ENCODE assay signal across 17 cellular contexts in genomic region chr20:48703107-48703506, GRCh38.
DNase-seq lines count a peak whose midpoint lies in the region; ATAC-seq, FAIRE-seq and TF ChIP-seq lines count a peak whose summit lies in the region.
"Had no signal": no experiment of that assay in that cellular context is flagged by ENCODE, and none has a peak within 500 bp of the region (broad histone marks: within the 10 kb centered on the region; RNA-seq: fewer than 3 reads in every experiment).

No MANE protein-coding gene starts in this region.

- CTCF ChIA-PET in activated naive CD4-positive, alpha-beta T cell treated with anti-CD3 and anti-CD28 coated beads, Interleukin-2, amount 10 ng/mL, durations not matched to agents 7 days and 5 days (lab: Charles Lee), result interaction anchor here (1.6 kb wide), 1 partner anchor 123 kb away, joined by 4 read pairs; no protein-coding TSS in a partner anchor

- TF ChIP-seq CTCF in astrocyte (IDR thresholded peaks at IDR 0.05; ENCODE audit: insufficient read depth, low read depth, low read length) (no peak), natural killer cell (IDR thresholded peaks at IDR 0.05) (no peak), uterus (IDR thresholded peaks at IDR 0.05) (no peak)

- H3K36me3 ChIP-seq in astrocyte (ENCODE audit: insufficient read depth, low read length) (no peaks in the 10 kb centered on the region), aorta (ENCODE audit: control insufficient read depth in 1 of 2, insufficient read depth in 2 of 2, low read length in 1 of 2) (no peaks in the 10 kb centered on the region), uterus (no peaks in the 10 kb centered on the region)
- H3K36me3 ChIP-seq: colonic mucosa, Peyer's patch had no signal

- peaks cover 62% of the 10 kb centered on the region for H3K36me3 Mint-ChIP-seq in activated naive CD4-positive, alpha-beta T cell treated with anti-CD3 and anti-CD28 coated beads, Interleukin-2, amount 10 ng/mL, durations not matched to agents 7 days and 5 days
- peaks cover 0 to 23% of the 10 kb centered on the region in 2 donors for H3K36me3 Mint-ChIP-seq in activated naive CD4-positive, alpha-beta T cell treated with anti-CD3 and anti-CD28 coated beads, Interleukin-2, amount 50 U/mL, for 72 hours
- H3K36me3 Mint-ChIP-seq in astrocyte (ENCODE audit: low read depth, unreplicated experiment), result no peaks in the 10 kb centered on the region
- peaks cover 24% of the 10 kb centered on the region for H3K36me3 Mint-ChIP-seq in natural killer cell

- 11 to 16% methylated on average over 12 of the region's 12 CpGs for WGBS in aorta, 2 donors

- H4K20me1 ChIP-seq in astrocyte (ENCODE audit: insufficient read depth, low read length), result peaks cover 3% of the 10 kb centered on the region

- no peak for TF ChIP-seq POLR2A in uterus (IDR thresholded peaks at IDR 0.05)

- H3K27me3 Mint-ChIP-seq in activated naive CD4-positive, alpha-beta T cell treated with anti-CD3 and anti-CD28 coated beads, Interleukin-2, amount 10 ng/mL, durations not matched to agents 7 days and 5 days, result no peaks in the 10 kb centered on the region
- H3K27me3 Mint-ChIP-seq in astrocyte (ENCODE audit: low read depth, unreplicated experiment) (peaks cover 14% of the 10 kb centered on the region), natural killer cell (ENCODE audit: low read depth in 2 of 2) (no peaks in the 10 kb centered on the region)

- peaks cover 35% of the 10 kb centered on the region for H3K4me1 Mint-ChIP-seq in activated naive CD4-positive, alpha-beta T cell treated with anti-CD3 and anti-CD28 coated beads, Interleukin-2, amount 10 ng/mL, durations not matched to agents 7 days and 5 days
- peaks cover 4% of the 10 kb centered on the region for H3K4me1 Mint-ChIP-seq in astrocyte (ENCODE audit: low read depth, unreplicated experiment)
- H3K4me1 Mint-ChIP-seq in natural killer cell, result peaks cover 75 to 93% of the 10 kb centered on the region in 2 donors

- intact Hi-C loops in natural killer cell (cut with micrococcal nuclease), result no loop called here
- intact Hi-C loops in aorta (cut with DNase I), result no loop called here
- intact Hi-C loops in uterus (cut with DNase I; ENCODE audit: low total_unique reads), result no loop called here

- no peaks in the 10 kb centered on the region for H3K79me2 ChIP-seq in astrocyte (ENCODE audit: insufficient read depth, low read length)

- no peak for DNase-seq in activated naive CD4-positive, alpha-beta T cell treated with anti-CD3 and anti-CD28 coated beads, Interleukin-2, amount 10 ng/mL, durations not matched to agents 7 days and 5 days
- no peak for DNase-seq in activated naive CD4-positive, alpha-beta T cell treated with anti-CD3 and anti-CD28 coated beads, Interleukin-2, amount 50 U/mL, for 72 hours (ENCODE audit: low spot score in 2 of 2)
- DNase-seq in astrocyte (ENCODE audit: low read depth) (no peak), natural killer cell (no peak), aorta (peak; percentile 66 to 86), cerebellar cortex (ENCODE audit: low spot score) (no peak), uterus (no peak)
- DNase-seq in NK-92 treated with Interleukin-12 subunit alpha and Interleukin-12 subunit beta, amount 100 ng/mL, for 24 hours (lab: John Stamatoyannopoulos, UW), result no peak
- DNase-seq: activated CD4-positive, CD25-positive, alpha-beta regulatory T cell treated with anti-CD3 and anti-CD28 coated beads, Interleukin-2, amount 50 U/mL, for 72 hours; activated T-cell treated with anti-CD3 and anti-CD28 coated beads for 4 hours; colonic mucosa; esophagus squamous epithelium; left colon; NCI-H510A; stimulated activated CD4-positive, alpha-beta T cell treated with anti-CD3 and anti-CD28 coated beads, Interleukin-4, amount 100 ng/mL, for 1 hour had no signal

- H3K4me3 Mint-ChIP-seq in activated naive CD4-positive, alpha-beta T cell treated with anti-CD3 and anti-CD28 coated beads, Interleukin-2, amount 10 ng/mL, durations not matched to agents 7 days and 5 days, result no peak overlapping the region
- no peak overlapping the region for H3K4me3 Mint-ChIP-seq in astrocyte (ENCODE audit: unreplicated experiment)
- no peak overlapping the region for H3K4me3 Mint-ChIP-seq in natural killer cell

- peak overlapping the region; percentile 24 for H3K27ac Mint-ChIP-seq in activated naive CD4-positive, alpha-beta T cell treated with anti-CD3 and anti-CD28 coated beads, Interleukin-2, amount 10 ng/mL, durations not matched to agents 7 days and 5 days
- no peak overlapping the region for H3K27ac Mint-ChIP-seq in activated naive CD4-positive, alpha-beta T cell treated with anti-CD3 and anti-CD28 coated beads, Interleukin-2, amount 50 U/mL, for 72 hours
- peak overlapping the region; percentile 62 for H3K27ac Mint-ChIP-seq in astrocyte (ENCODE audit: unreplicated experiment)
- H3K27ac Mint-ChIP-seq in natural killer cell, result peak overlapping the region; percentile 62 to 90

- no peak overlapping the region for H3K4me2 ChIP-seq in astrocyte (ENCODE audit: low read length)

- H3K9ac ChIP-seq in astrocyte (ENCODE audit: low read length), result no peak overlapping the region

- no peaks in the 10 kb centered on the region for H3K9me3 Mint-ChIP-seq in activated naive CD4-positive, alpha-beta T cell treated with anti-CD3 and anti-CD28 coated beads, Interleukin-2, amount 10 ng/mL, durations not matched to agents 7 days and 5 days
- no peaks in the 10 kb centered on the region for H3K9me3 Mint-ChIP-seq in activated naive CD4-positive, alpha-beta T cell treated with anti-CD3 and anti-CD28 coated beads, Interleukin-2, amount 50 U/mL, for 72 hours
- H3K9me3 Mint-ChIP-seq in astrocyte (ENCODE audit: unreplicated experiment) (no peaks in the 10 kb centered on the region), natural killer cell (no peaks in the 10 kb centered on the region)

- H3K4me1 ChIP-seq in astrocyte (ENCODE audit: insufficient read depth, low read length), result peaks cover 2% of the 10 kb centered on the region
- H3K4me1 ChIP-seq in aorta (ENCODE audit: control insufficient read depth in 1 of 2, insufficient read depth in 2 of 2, low read length in 2 of 2), result peaks cover 9 to 12% of the 10 kb centered on the region in 2 donors
- no peaks in the 10 kb centered on the region for H3K4me1 ChIP-seq in uterus
- H3K4me1 ChIP-seq: colonic mucosa had no signal

- ATAC-seq in activated naive CD4-positive, alpha-beta T cell treated with anti-CD3 and anti-CD28 coated beads, Interleukin-2, amount 50 U/mL, for 72 hours, result no peak
- ATAC-seq in natural killer cell, result no peak
- ATAC-seq in aorta (ENCODE audit: low FRiP score), result no peak
- ATAC-seq: left colon had no signal

- H3K27ac ChIP-seq in astrocyte (ENCODE audit: low read depth, low read length) (no peak overlapping the region), aorta (ENCODE audit: low read depth in 1 of 2, low read length in 2 of 2) (peak overlapping the region in 1 of 2 donors; percentile 82), uterus (no peak overlapping the region)
- H3K27ac ChIP-seq: colonic mucosa, esophagus squamous epithelium, Peyer's patch had no signal

- H3K9me3 ChIP-seq in astrocyte (ENCODE audit: insufficient read depth, low read depth, low read length) (no peaks in the 10 kb centered on the region), aorta (ENCODE audit: control insufficient read depth, low read length) (no peaks in the 10 kb centered on the region), uterus (no peaks in the 10 kb centered on the region)
- H3K9me3 ChIP-seq: colonic mucosa, esophagus squamous epithelium, Peyer's patch had no signal

- no peak for FAIRE-seq in astrocyte (lab: Jason Lieb, UNC)
- FAIRE-seq: D721Med had no signal

- H3K27me3 ChIP-seq in astrocyte (ENCODE audit: insufficient read depth, low read length), result no peaks in the 10 kb centered on the region
- H3K27me3 ChIP-seq in aorta (ENCODE audit: control insufficient read depth in 1 of 2, insufficient read depth in 2 of 2, low read length in 1 of 2), result no peaks in the 10 kb centered on the region
- no peaks in the 10 kb centered on the region for H3K27me3 ChIP-seq in uterus
- H3K27me3 ChIP-seq: colonic mucosa, esophagus squamous epithelium, Peyer's patch had no signal

- H3K4me3 ChIP-seq in astrocyte (ENCODE audit: insufficient read depth, low read depth, low read length), result no peak overlapping the region
- H3K4me3 ChIP-seq in aorta (ENCODE audit: low read length in 2 of 2), result no peak overlapping the region
- no peak overlapping the region for H3K4me3 ChIP-seq in uterus
- H3K4me3 ChIP-seq: colonic mucosa, esophagus squamous epithelium, Peyer's patch had no signal

- H2AFZ ChIP-seq in astrocyte (ENCODE audit: low read depth, low read length), result no peak overlapping the region

Comparison
In these comparisons a context has a peak if more than half of its experiments do, and no peak if none do; other contexts are left out.
1. H3K27ac Mint-ChIP-seq: peak in activated naive CD4-positive, alpha-beta T cell treated with anti-CD3 and anti-CD28 coated beads, Interleukin-2, amount 10 ng/mL, durations not matched to agents 7 days and 5 days (single experiment), astrocyte (single experiment) and natural killer cell (2 of 2); none in activated naive CD4-positive, alpha-beta T cell treated with anti-CD3 and anti-CD28 coated beads, Interleukin-2, amount 50 U/mL, for 72 hours (0 of 2).
2. DNase-seq: peak in aorta (2 of 2); none in activated naive CD4-positive, alpha-beta T cell treated with anti-CD3 and anti-CD28 coated beads, Interleukin-2, amount 10 ng/mL, durations not matched to agents 7 days and 5 days (single experiment), activated naive CD4-positive, alpha-beta T cell treated with anti-CD3 and anti-CD28 coated beads, Interleukin-2, amount 50 U/mL, for 72 hours (0 of 2), astrocyte (single experiment), natural killer cell (single experiment), cerebellar cortex (single experiment), NK-92 treated with Interleukin-12 subunit alpha and Interleukin-12 subunit beta, amount 100 ng/mL, for 24 hours (single experiment) and uterus (0 of 2).